In the genomic region with DNA sequence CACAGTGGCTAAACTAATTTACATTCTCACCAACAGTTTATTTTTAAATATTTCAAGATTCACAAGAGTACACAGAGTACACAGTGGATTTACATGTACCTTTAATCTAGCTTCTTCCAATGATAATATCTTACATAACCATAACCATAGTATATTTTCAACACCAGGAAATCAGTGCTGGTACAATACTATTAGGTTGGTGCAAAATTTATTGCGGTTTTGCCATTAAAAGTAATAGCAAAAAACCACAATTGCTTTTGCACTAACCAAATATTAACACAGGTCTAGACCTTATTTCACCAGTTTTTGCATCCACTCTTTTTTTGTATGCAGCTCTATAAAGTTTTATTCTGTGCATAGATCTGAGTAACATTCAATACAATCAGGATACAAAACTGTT, we compare ENCODE assay signal across 7 cellular contexts.
"Had no signal": no experiment of that assay in that cellular context is flagged by ENCODE, and none has a peak within 500 bp of the region (broad histone marks: within the 10 kb centered on the region; RNA-seq: fewer than 3 reads in every experiment).

No MANE protein-coding gene starts in this region.

- ATAC-seq: K562 had no signal

- H3K4me3 ChIP-seq: K562 had no signal

- H3K27ac ChIP-seq: HL-60, KMS-11 had no signal

- H3K4me2 ChIP-seq: KMS-11 had no signal

- FAIRE-seq: HTR-8/SVneo, K562 had no signal

- DNase-seq: IMR-90, KBM-7, KG1 had no signal

- H3K9ac ChIP-seq: KMS-11 had no signal
